In the genomic region with DNA sequence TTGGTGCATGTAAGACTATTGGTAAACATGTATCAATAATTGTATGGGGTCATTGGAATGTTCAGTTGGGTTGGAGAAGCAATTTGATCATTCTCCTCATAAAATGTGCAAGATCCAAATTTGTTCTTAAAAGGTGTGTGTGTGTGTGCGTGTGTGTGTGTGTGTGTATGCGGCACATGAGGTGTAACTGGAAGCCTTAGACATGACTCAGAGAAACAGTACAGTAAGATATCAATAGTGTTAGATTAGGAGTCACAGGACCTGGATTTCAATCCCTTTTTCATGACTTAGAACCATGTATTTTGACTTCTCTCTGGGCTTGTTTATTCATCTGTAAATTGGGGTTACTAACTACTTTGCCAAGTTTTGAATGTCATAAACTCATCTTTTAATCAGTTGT, we compare ENCODE assay signal across 29 cellular contexts. TPM values are rescaled to one million over a fixed set of nuclear protein-coding genes. Genes with fewer than 3 reads are reported as not detected.
"Had no signal": no experiment of that assay in that cellular context is flagged by ENCODE, and none has a peak within 500 bp of the region (broad histone marks: within the 10 kb centered on the region; RNA-seq: fewer than 3 reads in every experiment).

No MANE protein-coding gene starts in this region.

- DNase-seq: activated B cell treated with CpG ODN at 0.5 μM for 24 hours; activated CD4-positive, alpha-beta T cell treated with anti-CD3 and anti-CD28 coated beads for 1 hour; activated CD4-positive, alpha-beta T cell treated with anti-CD3 and anti-CD28 coated beads, Interleukin-2, amount 10 ng/mL, durations not matched to agents 24 days and 14 days; activated CD4-positive, alpha-beta T cell treated with anti-CD3 and anti-CD28 coated beads, Interleukin-2, amount 50 U/mL, for 48 hours; activated CD8-positive, alpha-beta memory T cell treated with anti-CD3 and anti-CD28 coated beads, Interleukin-2, amount 10 ng/mL, durations not matched to agents 7 days and 5 days; activated effector memory CD4-positive, alpha-beta T cell treated with anti-CD3 and anti-CD28 coated beads, Interleukin-2, amount 50 U/mL, for 16 hours; activated naive CD4-positive, alpha-beta T cell treated with anti-CD3 and anti-CD28 coated beads, Interleukin-2, amount 10 ng/mL, durations not matched to agents 7 days and 5 days; activated naive CD8-positive, alpha-beta T cell treated with anti-CD3 and anti-CD28 coated beads for 36 hours; activated T-cell treated with anti-CD3 and anti-CD28 coated beads, Interleukin-2, amount 50 U/mL, for 24 hours; caudate nucleus; MG63; MV-4-11; NCI-H1092 treated with DMSO at 0.1 percent for 48 hours; NCI-H1417 treated with DMSO at 0.1 percent for 48 hours; NCI-H1694 treated with DMSO at 0.1 percent for 48 hours; NCI-H2029 treated with DMSO at 0.1 percent for 48 hours; NCI-H510A treated with DMSO at 0.1 percent for 48 hours; NCI-H69; NK-92 treated with Interleukin-12 subunit alpha and Interleukin-12 subunit beta, amount 100 ng/mL, for 24 hours; OCI-M1; RPMI8226; T-cell; T-helper 2 cell; T1000 had no signal

- H3K4me1 Mint-ChIP-seq: activated naive CD4-positive, alpha-beta T cell treated with anti-CD3 and anti-CD28 coated beads, Interleukin-2, amount 10 ng/mL, durations not matched to agents 7 days and 5 days had no signal

- FAIRE-seq: TTC549 had no signal

- H3K4me3 Mint-ChIP-seq: activated B cell treated with CpG ODN at 0.5 μM for 24 hours; activated CD4-positive, alpha-beta T cell treated with anti-CD3 and anti-CD28 coated beads, Interleukin-2, amount 10 ng/mL, durations not matched to agents 24 days and 14 days; activated CD8-positive, alpha-beta memory T cell treated with anti-CD3 and anti-CD28 coated beads, Interleukin-2, amount 10 ng/mL, durations not matched to agents 7 days and 5 days; activated naive CD4-positive, alpha-beta T cell treated with anti-CD3 and anti-CD28 coated beads, Interleukin-2, amount 10 ng/mL, durations not matched to agents 7 days and 5 days; activated naive CD8-positive, alpha-beta T cell treated with anti-CD3 and anti-CD28 coated beads for 36 hours; activated T-cell treated with anti-CD3 and anti-CD28 coated beads, Interleukin-2, amount 50 U/mL, for 24 hours; T-cell had no signal

- ATAC-seq: activated CD8-positive, alpha-beta memory T cell treated with anti-CD3 and anti-CD28 coated beads, Interleukin-2, amount 10 ng/mL, durations not matched to agents 7 days and 5 days; Panc1; Right ventricle myocardium inferior; T-cell had no signal

- H3K27me3 ChIP-seq: MG63 had no signal

- H3K27me3 Mint-ChIP-seq: activated B cell treated with CpG ODN at 0.5 μM for 24 hours; activated CD4-positive, alpha-beta T cell treated with anti-CD3 and anti-CD28 coated beads, Interleukin-2, amount 10 ng/mL, durations not matched to agents 24 days and 14 days; activated CD8-positive, alpha-beta memory T cell treated with anti-CD3 and anti-CD28 coated beads, Interleukin-2, amount 10 ng/mL, durations not matched to agents 7 days and 5 days; activated naive CD4-positive, alpha-beta T cell treated with anti-CD3 and anti-CD28 coated beads, Interleukin-2, amount 10 ng/mL, durations not matched to agents 7 days and 5 days; activated naive CD8-positive, alpha-beta T cell treated with anti-CD3 and anti-CD28 coated beads for 36 hours; activated T-cell treated with anti-CD3 and anti-CD28 coated beads, Interleukin-2, amount 50 U/mL, for 24 hours; T-cell had no signal

- H3K4me3 ChIP-seq: MG63, SK-N-MC had no signal

- H3K27ac ChIP-seq: SK-N-MC had no signal

- H3K9me3 Mint-ChIP-seq: activated B cell treated with CpG ODN at 0.5 μM for 24 hours, T-cell had no signal

- H3K27ac Mint-ChIP-seq: activated B cell treated with CpG ODN at 0.5 μM for 24 hours; activated CD4-positive, alpha-beta T cell treated with anti-CD3 and anti-CD28 coated beads, Interleukin-2, amount 10 ng/mL, durations not matched to agents 24 days and 14 days; activated CD8-positive, alpha-beta memory T cell treated with anti-CD3 and anti-CD28 coated beads, Interleukin-2, amount 10 ng/mL, durations not matched to agents 7 days and 5 days; activated naive CD4-positive, alpha-beta T cell treated with anti-CD3 and anti-CD28 coated beads, Interleukin-2, amount 10 ng/mL, durations not matched to agents 7 days and 5 days; activated naive CD8-positive, alpha-beta T cell treated with anti-CD3 and anti-CD28 coated beads for 36 hours; activated T-cell treated with anti-CD3 and anti-CD28 coated beads, Interleukin-2, amount 50 U/mL, for 24 hours; T-cell had no signal

RNA-seq across cellular contexts. Expression of a gene that starts 42.0 kb away (rescaled TPM):
- total RNA-seq: activated B cell treated with CpG ODN at 0.5 μM for 24 hours; activated CD4-positive, alpha-beta T cell treated with anti-CD3 and anti-CD28 coated beads, Interleukin-2, amount 10 ng/mL, durations not matched to agents 24 days and 14 days; activated CD8-positive, alpha-beta memory T cell treated with anti-CD3 and anti-CD28 coated beads, Interleukin-2, amount 10 ng/mL, durations not matched to agents 7 days and 5 days; activated naive CD8-positive, alpha-beta T cell treated with anti-CD3 and anti-CD28 coated beads for 36 hours; chondrocyte; T-cell had no signal
